In genomic region chr6:128518531-128519131, GRCh38 we compare ENCODE assay signal across 1 cellular context.
TF ChIP-seq lines count a peak whose summit lies in the region.

No MANE protein-coding gene starts in this region.

TF ChIP-seq in HepG2, 621 proteins besides CTCF, POLR2A, EP300 and RAD21 (continued from another document and continues in another):
- no peak for TF ChIP-seq GLMP (CRISPR knock-in tag; IDR thresholded peaks at IDR 0.05; ENCODE audit: borderline replicate concordance)
- peak; percentile 80; the same call in 1 of the 2 replicates for TF ChIP-seq DNMT1 (CRISPR knock-in tag; IDR thresholded peaks at IDR 0.05)
- no peak for TF ChIP-seq KAT8 (CRISPR knock-in tag; IDR thresholded peaks at IDR 0.05)
- 0 out of 2 replicates have a peak, but pooled peaks have one; percentile 41 for TF ChIP-seq FOXM1 (CRISPR knock-in tag; IDR thresholded peaks at IDR 0.05)
- TF ChIP-seq RNF219 (CRISPR knock-in tag; IDR thresholded peaks at IDR 0.05): peak; percentile 24; the same call in 1 of the 2 replicates
- TF ChIP-seq ZBTB46 (CRISPR knock-in tag; IDR thresholded peaks at IDR 0.05; ENCODE audit: borderline replicate concordance): 0 out of 2 replicates have a peak, but pooled peaks have one; percentile 22
- no peak for TF ChIP-seq ZNF605 (CRISPR knock-in tag; IDR thresholded peaks at IDR 0.05)
- TF ChIP-seq NAIF1 (CRISPR knock-in tag; IDR thresholded peaks at IDR 0.05; ENCODE audit: borderline replicate concordance): no peak; the same call in 1 of the 2 replicates
- TF ChIP-seq NR2F1 (CRISPR knock-in tag; IDR thresholded peaks at IDR 0.05): no peak
- 0 out of 2 replicates have a peak, but pooled peaks have one; percentile 5 for TF ChIP-seq ZNF317 (CRISPR knock-in tag; IDR thresholded peaks at IDR 0.05)
- no peak for TF ChIP-seq HOXA3 (CRISPR knock-in tag; IDR thresholded peaks at IDR 0.05)
- no peak for TF ChIP-seq SP140L (CRISPR knock-in tag; IDR thresholded peaks at IDR 0.05; ENCODE audit: borderline replicate concordance)
- TF ChIP-seq GLI4 (CRISPR knock-in tag; IDR thresholded peaks at IDR 0.05; ENCODE audit: borderline replicate concordance): peak; percentile 38; the same call in 1 of the 2 replicates
- TF ChIP-seq ZNF280D (CRISPR knock-in tag; IDR thresholded peaks at IDR 0.05): peak; percentile 89; the same call in 1 of the 2 replicates
- TF ChIP-seq AKAP8 (CRISPR knock-in tag; IDR thresholded peaks at IDR 0.05): peak; percentile 82; the same call in 1 of the 2 replicates
- no peak for TF ChIP-seq RERE (CRISPR knock-in tag; IDR thresholded peaks at IDR 0.05; ENCODE audit: low read depth)
- TF ChIP-seq ZNF883 (CRISPR knock-in tag; IDR thresholded peaks at IDR 0.05; ENCODE audit: not compliant biosample characterization): no peak
- peak; percentile 89; the same call in 1 of the 2 replicates for TF ChIP-seq ZNF318 (CRISPR knock-in tag; IDR thresholded peaks at IDR 0.05)
- TF ChIP-seq ZNF7 (CRISPR knock-in tag; IDR thresholded peaks at IDR 0.05): no peak
- TF ChIP-seq ELF4 (CRISPR knock-in tag; IDR thresholded peaks at IDR 0.05; ENCODE audit: borderline replicate concordance): no peak
- peak; percentile 90; the same call in 1 of the 2 replicates for TF ChIP-seq ZNF292 (CRISPR knock-in tag; IDR thresholded peaks at IDR 0.05; ENCODE audit: borderline replicate concordance, low read depth)
- no peak for TF ChIP-seq PHF20 (CRISPR knock-in tag; IDR thresholded peaks at IDR 0.05)
- TF ChIP-seq ZBTB37 (CRISPR knock-in tag; IDR thresholded peaks at IDR 0.05): no peak
- TF ChIP-seq HBP1 (CRISPR knock-in tag; IDR thresholded peaks at IDR 0.05; ENCODE audit: low read depth): 0 out of 2 replicates have a peak, but pooled peaks have one; percentile 25
- TF ChIP-seq ZFAT (CRISPR knock-in tag; conservative IDR thresholded peaks at IDR 0.05): no peak
